Comparison of ENCODE assay signal across 8 cellular contexts in genomic region chr3:115659253-115659652, GRCh38. TPM values are rescaled to one million over a fixed set of nuclear protein-coding genes. Genes with fewer than 3 reads are reported as not detected.
DNase-seq lines count a peak whose midpoint lies in the region; ATAC-seq and TF ChIP-seq lines count a peak whose summit lies in the region.

No MANE protein-coding gene starts in this region.

- peaks cover 28% of the 10 kb centered on the region for H3K4me1 ChIP-seq in A673 (ENCODE audit: insufficient read depth, low read length, poor library complexity, severe bottlenecking)
- no peaks in the 10 kb centered on the region for H3K4me1 ChIP-seq in colonic mucosa
- peaks cover 1% of the 10 kb centered on the region for H3K4me1 ChIP-seq in ovary (ENCODE audit: insufficient read depth)

- H3K9ac ChIP-seq in colonic mucosa (ENCODE audit: low read depth in 2 of 2, low read length in 2 of 2), result no peak overlapping the region

- H3K27me3 ChIP-seq in A673 (replicated peaks; ENCODE audit: insufficient read depth, low read depth, low read length, poor library complexity) (no peaks in the 10 kb centered on the region), colonic mucosa (no peaks in the 10 kb centered on the region), ovary (no peaks in the 10 kb centered on the region)

- POLR2A ChIA-PET in A673 (lab: Charles Lee; ENCODE audit: low non-redundant PET), result interaction anchor here (0.6 kb wide), 1 partner anchor 11 kb away, joined by 4 read pairs; no protein-coding TSS in a partner anchor

- DNase-seq in A673 (ENCODE audit: low spot score), result no peak
- DNase-seq in colonic mucosa, result no peak
- no peak for DNase-seq in ovary
- no peak for DNase-seq in epidermal melanocyte (ENCODE audit: insufficient read length, low spot score)
- no peak for DNase-seq in stimulated activated CD8-positive, alpha-beta memory T cell treated with anti-CD3 and anti-CD28 coated beads, Interleukin-4, amount 100 ng/mL, for 48 hours
- DNase-seq in SW 1271 (lab: John Stamatoyannopoulos, UW), result no peak

- peak; percentile 26 for ATAC-seq in GM19043 (IDR thresholded peaks at IDR 0.05; ENCODE audit: low read depth, unreplicated experiment)
- ATAC-seq in HG03432 (IDR thresholded peaks at IDR 0.05; ENCODE audit: unreplicated experiment), result peak; percentile 17

- TSS peak; percentile 81 for BruUV-seq in A673 (replicated peaks; lab: Mats Ljungman, UMichigan)

- H3K9me3 ChIP-seq in A673 (ENCODE audit: low read depth, low read length, poor library complexity, severe bottlenecking) (no peaks in the 10 kb centered on the region), colonic mucosa (no peaks in the 10 kb centered on the region), ovary (no peaks in the 10 kb centered on the region)

- TF ChIP-seq POLR2A in ovary (IDR thresholded peaks at IDR 0.05), result no peak

- H3K36me3 ChIP-seq in A673 (ENCODE audit: insufficient read depth, low read length, poor library complexity, severe bottlenecking) (no peaks in the 10 kb centered on the region), colonic mucosa (no peaks in the 10 kb centered on the region), ovary (no peaks in the 10 kb centered on the region)

- WGBS in ovary, 3 donors, result 40 to 44% (median 43%) methylated on average over 6 of the region's 6 CpGs

- TF ChIP-seq CTCF in A673 (conservative IDR thresholded peaks at IDR 0.05; ENCODE audit: low read depth, low read length) (no peak), colonic mucosa (IDR thresholded peaks at IDR 0.05) (no peak), ovary (IDR thresholded peaks at IDR 0.05) (no peak)

- CTCF ChIA-PET in A673 (lab: Charles Lee), result no interaction called here

- no peak overlapping the region for H3K4me3 ChIP-seq in A673 (ENCODE audit: low read depth, low read length, poor library complexity, severe bottlenecking)
- peak overlapping the region; percentile 64 for H3K4me3 ChIP-seq in colonic mucosa
- H3K4me3 ChIP-seq in ovary, result peak overlapping the region; percentile 67

- intact Hi-C loops in A673 (cut with micrococcal nuclease; ENCODE audit: unreplicated experiment) (no loop called here), colonic mucosa (cut with DNase I) (no loop called here), ovary (cut with DNase I) (no loop called here)

- H3K27ac ChIP-seq in A673 (ENCODE audit: low read depth, low read length, poor library complexity, severe bottlenecking), result peak overlapping the region; percentile 70
- H3K27ac ChIP-seq in colonic mucosa, result peak overlapping the region; percentile 77
- H3K27ac ChIP-seq in ovary, result peak overlapping the region; percentile 90 to 99

- TF ChIP-seq EP300 in ovary (IDR thresholded peaks at IDR 0.05), result no peak

RNA-seq across cellular contexts. Expression of gene GAP43, which starts 35.9 kb away (rescaled TPM):
- total RNA-seq in A673 (2021), result 31.6 and 42.0 TPM in 2 replicates
- total RNA-seq in colonic mucosa, result 1 to 10 TPM in 1 of 2 donors, under 1 TPM in 1; 0.54 to 1.8 TPM
- under 1 TPM in 2 of 7 donors, not detected in 5; 0.28 to 0.30 TPM for total RNA-seq in ovary
- polyA plus RNA-seq in ovary, result under 1 TPM; 0.21 to 0.75 TPM

Comparison
In these comparisons a context has a peak if more than half of its experiments do, and no peak if none do; other contexts are left out.
1. RNA of gene GAP43, which starts 35.9 kb away (total RNA-seq): 31.6 to 42.0 TPM in A673; 0.54 to 1.8 TPM in colonic mucosa and 0.28 to 0.30 TPM in ovary; every median in the first group is over 10 times any median in the second.
2. Peak in every context shown above with its lines, with median percentiles within 50 percentile points of each other: H3K27ac ChIP-seq.